In the genomic region with DNA sequence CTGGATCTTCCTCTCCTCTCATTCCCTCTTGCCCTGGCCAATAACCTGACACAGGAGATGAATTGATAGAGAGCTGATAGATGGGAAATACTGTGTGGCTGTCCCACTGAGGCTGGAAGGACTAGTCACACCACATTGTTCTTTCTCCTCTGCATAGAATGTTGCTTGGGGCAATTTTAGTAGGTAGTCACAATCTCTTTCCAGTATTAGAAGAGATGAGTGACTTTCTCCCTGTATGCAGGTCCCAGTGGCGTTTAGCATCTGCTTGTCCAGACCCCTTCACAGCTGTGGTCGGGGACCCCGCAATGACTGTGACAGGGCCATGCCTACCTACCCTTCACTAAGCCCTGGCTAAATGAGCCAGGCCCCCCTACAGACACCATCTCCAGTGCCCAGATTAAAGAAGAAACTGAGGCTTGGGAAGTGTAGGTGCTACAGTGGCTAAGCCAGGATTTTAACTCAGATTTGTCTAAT, we compare ENCODE assay signal across 22 cellular contexts. TPM values are rescaled to one million over a fixed set of nuclear protein-coding genes. Genes with fewer than 3 reads are reported as not detected.
DNase-seq lines count a peak whose midpoint lies in the region; ATAC-seq and TF ChIP-seq lines count a peak whose summit lies in the region.
"Had no signal": no experiment of that assay in that cellular context is flagged by ENCODE, and none has a peak within 500 bp of the region (broad histone marks: within the 10 kb centered on the region; RNA-seq: fewer than 3 reads in every experiment).

No MANE protein-coding gene starts in this region.

- H3K4me3 ChIP-seq in RWPE2 (ENCODE audit: severe bottlenecking) = no peak overlapping the region
- no peak overlapping the region for H3K4me3 ChIP-seq in esophagus squamous epithelium
- no peak overlapping the region for H3K4me3 ChIP-seq in skin epidermis

- H3K27ac ChIP-seq in RWPE2 (ENCODE audit: poor library complexity, severe bottlenecking) = peak overlapping the region; percentile 94
- peak overlapping the region; percentile 89 to 98 (median 91) for H3K27ac ChIP-seq in esophagus squamous epithelium
- peak overlapping the region in 18 of 21 experiments; percentile 4 to 88 (median 54) for H3K27ac ChIP-seq in skin epidermis

- H3K27me3 Mint-ChIP-seq in CD14-positive monocyte (ENCODE audit: low read depth in 3 of 3) = peaks cover 0 to 10% (median 7%) of the 10 kb centered on the region in 3 donors
- H3K27me3 Mint-ChIP-seq: activated naive CD8-positive, alpha-beta T cell had no signal

- TF ChIP-seq CTCF in CD14-positive monocyte (IDR thresholded peaks at IDR 0.05) = no peak
- TF ChIP-seq CTCF in RWPE2 (IDR thresholded peaks at IDR 0.05; ENCODE audit: poor library complexity, severe bottlenecking) = no peak
- no peak for TF ChIP-seq CTCF in esophagus squamous epithelium (IDR thresholded peaks at IDR 0.05)

- H3K27me3 ChIP-seq in RWPE2 (ENCODE audit: insufficient read depth, poor library complexity, severe bottlenecking) (no peaks in the 10 kb centered on the region), esophagus squamous epithelium (no peaks in the 10 kb centered on the region)

- WGBS in esophagus squamous epithelium, 2 donors = 41 to 60% methylated on average over 1 to 3 of the region's 3 CpGs

- peak; percentile 5 for DNase-seq in CD14-positive monocyte (ENCODE audit: low spot score)
- no peak for DNase-seq in RWPE2 (ENCODE audit: low spot score)
- no peak for DNase-seq in esophagus squamous epithelium (lab: John Stamatoyannopoulos, UW)
- DNase-seq in iPS-NIHi7 (ENCODE audit: extremely low spot score) = no peak
- no peak for DNase-seq in dermis blood vessel endothelial cell
- no peak for DNase-seq in DMS114 treated with DMSO at 0.1 percent for 48 hours (lab: John Stamatoyannopoulos, UW; ENCODE audit: unreplicated experiment)
- DNase-seq: ACHN; activated B cell treated with CpG ODN at 0.5 μM for 24 hours; activated CD4-positive, alpha-beta T cell treated with anti-CD3 and anti-CD28 coated beads, Interleukin-2, amount 50 U/mL, for 4 hours; cerebellar nuclear complex; IMR-90; NCI-H1694; Right ventricle myocardium superior; stimulated activated naive CD4-positive, alpha-beta T cell; SW 1271; T-helper 9 cell had no signal

- H3K4me1 Mint-ChIP-seq in CD14-positive monocyte = peaks cover 73% of the 10 kb centered on the region

- H3K4me1 ChIP-seq in RWPE2 (ENCODE audit: insufficient read depth, poor library complexity, severe bottlenecking) (peaks cover 62% of the 10 kb centered on the region), esophagus squamous epithelium (peaks cover 45 to 96% (median 55%) of the 10 kb centered on the region in 3 donors)

- peaks cover 7 to 10% of the 10 kb centered on the region in 2 donors for H3K36me3 Mint-ChIP-seq in CD14-positive monocyte
- H3K36me3 Mint-ChIP-seq: activated naive CD8-positive, alpha-beta T cell had no signal

- intact Hi-C loops in CD14-positive monocyte (cut with micrococcal nuclease) = no loop called here
- intact Hi-C loops in esophagus squamous epithelium (cut with DNase I) = no loop called here

- H3K27ac Mint-ChIP-seq in CD14-positive monocyte = peak overlapping the region in 1 of 7 donors; percentile 33
- H3K27ac Mint-ChIP-seq: activated B cell treated with CpG ODN at 0.5 μM for 24 hours; activated naive CD8-positive, alpha-beta T cell had no signal

- H3K4me3 Mint-ChIP-seq in CD14-positive monocyte = no peak overlapping the region
- H3K4me3 Mint-ChIP-seq: activated B cell treated with CpG ODN at 0.5 μM for 24 hours; activated naive CD8-positive, alpha-beta T cell had no signal

- no peaks in the 10 kb centered on the region for H3K9me3 Mint-ChIP-seq in CD14-positive monocyte
- H3K9me3 Mint-ChIP-seq: activated B cell treated with CpG ODN at 0.5 μM for 24 hours had no signal

- H3K9me3 ChIP-seq in RWPE2 (ENCODE audit: severe bottlenecking) = no peaks in the 10 kb centered on the region
- no peaks in the 10 kb centered on the region for H3K9me3 ChIP-seq in esophagus squamous epithelium

- TF ChIP-seq POLR2A in esophagus squamous epithelium (IDR thresholded peaks at IDR 0.05) = no peak

- H3K36me3 ChIP-seq in RWPE2 (ENCODE audit: low read depth) (no peaks in the 10 kb centered on the region), esophagus squamous epithelium (no peaks in the 10 kb centered on the region)

- ATAC-seq in RWPE2 (ENCODE audit: low read depth) = no peak

RNA-seq across cellular contexts. Expression of a gene that starts 24.0 kb away (rescaled TPM):
- polyA plus RNA-seq in CD14-positive monocyte = 10 to 100 TPM in 1 of 2 donors, 1 to 10 TPM in 1; 2.8 to 12.7 TPM
- total RNA-seq in esophagus squamous epithelium (10 to 100 TPM; 36.2 to 50.3 (median 43.8) TPM), dermis blood vessel endothelial cell (0.51 and 1.2 TPM in 2 replicates)
- total RNA-seq: H4, IMR-90, NCI-H460, OCI-LY7, temporal lobe had no signal
- polyA plus RNA-seq: IMR-90 had no signal

RNA-seq across cellular contexts. Expression of a gene that starts 52.0 kb away (rescaled TPM):
- polyA plus RNA-seq in CD14-positive monocyte = 10 to 100 TPM; 14.5 to 16.6 TPM
- 10 to 100 TPM in 1 of 4 donors, 1 to 10 TPM in 3; 4.1 to 12.8 (median 6.8) TPM for total RNA-seq in esophagus squamous epithelium
- total RNA-seq in dermis blood vessel endothelial cell = 18.0 and 27.6 TPM in 2 replicates

Comparison
In these comparisons a context has a peak if more than half of its experiments do, and no peak if none do; other contexts are left out.
1. RNA of a gene that starts 24.0 kb away (total RNA-seq): 36.2 to 50.3 TPM in esophagus squamous epithelium; 0.51 to 1.2 TPM in dermis blood vessel endothelial cell; every median in the first group is over 10 times any median in the second.
2. Peak in every context shown above with its lines, with median percentiles within 50 percentile points of each other: H3K27ac ChIP-seq.